8 cellular contexts compared by ENCODE assay signal in the genomic region with DNA sequence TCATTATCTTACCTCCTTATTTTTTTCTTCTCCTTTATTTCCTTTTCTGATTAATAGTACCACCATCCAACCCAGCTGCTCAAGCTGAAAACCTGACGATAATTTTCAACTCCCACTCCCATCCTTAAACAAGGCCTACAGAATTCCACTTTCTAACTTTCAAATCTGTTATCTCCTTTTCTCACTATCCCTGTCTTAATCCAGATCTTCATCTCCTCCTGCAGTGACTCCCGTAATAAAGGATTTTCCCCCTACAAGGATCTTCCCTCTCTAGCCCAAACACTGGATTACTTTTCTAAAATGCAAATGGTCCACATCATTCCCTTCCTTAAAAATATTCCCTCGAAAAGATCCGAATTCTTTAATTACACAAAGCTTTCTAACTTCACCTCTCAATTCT. TPM values are rescaled to one million over a fixed set of nuclear protein-coding genes. Genes with fewer than 3 reads are reported as not detected.
DNase-seq lines count a peak whose midpoint lies in the region; ATAC-seq and TF ChIP-seq lines count a peak whose summit lies in the region.

No MANE protein-coding gene starts in this region.

- no peaks in the 10 kb centered on the region for H3K4me1 ChIP-seq in BE2C
- peaks cover 54% of the 10 kb centered on the region for H3K4me1 ChIP-seq in Karpas-422 (ENCODE audit: low read length)

- peaks cover 0 to 28% (median 3%) of the 10 kb centered on the region in 3 donors for H3K36me3 Mint-ChIP-seq in naive thymus-derived CD8-positive, alpha-beta T cell

- peaks cover 24 to 60% (median 47%) of the 10 kb centered on the region in 4 donors for H3K4me1 Mint-ChIP-seq in naive thymus-derived CD8-positive, alpha-beta T cell

- peak overlapping the region; percentile 68 to 99 (median 94) for H3K4me3 Mint-ChIP-seq in naive thymus-derived CD8-positive, alpha-beta T cell

- H3K4me2 ChIP-seq in Karpas-422 (ENCODE audit: low read depth, low read length, poor library complexity, severe bottlenecking) = peak overlapping the region; percentile 96

- H3K27ac Mint-ChIP-seq in naive thymus-derived CD8-positive, alpha-beta T cell = peak overlapping the region; percentile 15 to 99 (median 53)

- H3K4me3 ChIP-seq in BE2C (ENCODE audit: low read depth, low read length) (peak overlapping the region; percentile 99), Karpas-422 (ENCODE audit: low read length) (peak overlapping the region; percentile 86), choroid plexus epithelial cell (ENCODE audit: low read depth, low read length) (peak overlapping the region; percentile 70)

- H3K9me3 Mint-ChIP-seq in naive thymus-derived CD8-positive, alpha-beta T cell = no peaks in the 10 kb centered on the region

- H4K20me1 ChIP-seq in Karpas-422 (ENCODE audit: insufficient read depth, low read depth, low read length) = no peaks in the 10 kb centered on the region

- H3K27ac ChIP-seq in Karpas-422 (ENCODE audit: low read length) = no peak overlapping the region

- no peaks in the 10 kb centered on the region for H3K27me3 Mint-ChIP-seq in naive thymus-derived CD8-positive, alpha-beta T cell

- H3K79me2 ChIP-seq in Karpas-422 (ENCODE audit: low read length) = peaks cover 63% of the 10 kb centered on the region

- H3K9ac ChIP-seq in Karpas-422 (ENCODE audit: low read length) = peak overlapping the region; percentile 86

- no peaks in the 10 kb centered on the region for H3K9me3 ChIP-seq in BE2C
- H3K9me3 ChIP-seq in Karpas-422 (ENCODE audit: low read length) = no peaks in the 10 kb centered on the region

- POLR2A ChIA-PET in naive thymus-derived CD8-positive, alpha-beta T cell (lab: Charles Lee) = interaction anchor here (1.0 kb wide), 1 partner anchor 66 kb away, joined by 4 read pairs; no protein-coding TSS in a partner anchor

- no peaks in the 10 kb centered on the region for H3K27me3 ChIP-seq in BE2C
- no peaks in the 10 kb centered on the region for H3K27me3 ChIP-seq in Karpas-422 (ENCODE audit: low read length)

- ATAC-seq in naive thymus-derived CD8-positive, alpha-beta T cell = no peak
- no peak for ATAC-seq in left lobe of liver

- TF ChIP-seq CTCF in BE2C (IDR thresholded peaks at IDR 0.05; ENCODE audit: low read depth, low read length) = no peak
- no peak for TF ChIP-seq CTCF in choroid plexus epithelial cell (conservative IDR thresholded peaks at IDR 0.05; ENCODE audit: low read depth, low read length)

- DNase-seq in BE2C (no peak), Karpas-422 (no peak), choroid plexus epithelial cell (ENCODE audit: low read depth) (no peak), left lobe of liver (ENCODE audit: low spot score) (no peak), NCI-H1092 treated with DMSO at 0.1 percent for 48 hours (lab: John Stamatoyannopoulos, UW) (no peak), amygdala (lab: John Stamatoyannopoulos, UW) (no peak), NCI-H2196 treated with DMSO at 0.1 percent for 48 hours (lab: John Stamatoyannopoulos, UW; ENCODE audit: unreplicated experiment) (no peak)
- no peak for DNase-seq in naive thymus-derived CD8-positive, alpha-beta T cell

- no peak overlapping the region for H2AFZ ChIP-seq in Karpas-422 (ENCODE audit: low read length)

- no peaks in the 10 kb centered on the region for H3K9me2 ChIP-seq in Karpas-422 (replicated peaks; ENCODE audit: insufficient read depth, low read length)

- H3K36me3 ChIP-seq in BE2C (no peaks in the 10 kb centered on the region), Karpas-422 (ENCODE audit: insufficient read depth, low read length) (peaks cover 4% of the 10 kb centered on the region; the same call in 1 of the 2 replicates)

RNA-seq across cellular contexts. Expression of gene TRAPPC6B, which starts 1.5 kb away (rescaled TPM):
- polyA plus RNA-seq in BE2C (2012; ENCODE audit: insufficient read depth, insufficient read length, low read depth) = 16.5 TPM
- 30.4 and 52.5 TPM in 2 replicates for total RNA-seq in Karpas-422 (2014; rRNA removed; shearing (Covaris generic); ENCODE audit: low replicate concordance)
- total RNA-seq in naive thymus-derived CD8-positive, alpha-beta T cell = 10 to 100 TPM; 30.2 to 38.7 TPM
- 10 to 100 TPM; 11.0 to 13.9 (median 12.1) TPM for polyA plus RNA-seq in naive thymus-derived CD8-positive, alpha-beta T cell
- total RNA-seq in left lobe of liver = 14.4 TPM

RNA-seq across cellular contexts. Expression of gene PNN, which starts 6.5 kb away (rescaled TPM):
- 68.9 TPM for polyA plus RNA-seq in BE2C (2012; ENCODE audit: insufficient read depth, insufficient read length, low read depth)
- total RNA-seq in Karpas-422 (2014; rRNA removed; shearing (Covaris generic); ENCODE audit: low replicate concordance) = 56.1 and 96.8 TPM in 2 replicates
- 100 to 1,000 TPM; 114 to 116 TPM for total RNA-seq in naive thymus-derived CD8-positive, alpha-beta T cell
- polyA plus RNA-seq in naive thymus-derived CD8-positive, alpha-beta T cell = 10 to 100 TPM; 15.4 to 24.2 (median 18.9) TPM
- 28.2 TPM for total RNA-seq in left lobe of liver

RNA-seq across cellular contexts. Expression of gene GEMIN2, which starts 54.5 kb away (rescaled TPM):
- 16.5 TPM for polyA plus RNA-seq in BE2C (2012; ENCODE audit: insufficient read depth, insufficient read length, low read depth)
- 73.2 and 92.3 TPM in 2 replicates for total RNA-seq in Karpas-422 (2014; rRNA removed; shearing (Covaris generic); ENCODE audit: low replicate concordance)
- total RNA-seq in naive thymus-derived CD8-positive, alpha-beta T cell = 10 to 100 TPM; 17.0 to 19.7 TPM
- polyA plus RNA-seq in naive thymus-derived CD8-positive, alpha-beta T cell = 10 to 100 TPM; 10.5 to 17.0 (median 12.7) TPM
- 3.6 TPM for total RNA-seq in left lobe of liver
